ENCODE assay signal across 8 cellular contexts in the genomic region with DNA sequence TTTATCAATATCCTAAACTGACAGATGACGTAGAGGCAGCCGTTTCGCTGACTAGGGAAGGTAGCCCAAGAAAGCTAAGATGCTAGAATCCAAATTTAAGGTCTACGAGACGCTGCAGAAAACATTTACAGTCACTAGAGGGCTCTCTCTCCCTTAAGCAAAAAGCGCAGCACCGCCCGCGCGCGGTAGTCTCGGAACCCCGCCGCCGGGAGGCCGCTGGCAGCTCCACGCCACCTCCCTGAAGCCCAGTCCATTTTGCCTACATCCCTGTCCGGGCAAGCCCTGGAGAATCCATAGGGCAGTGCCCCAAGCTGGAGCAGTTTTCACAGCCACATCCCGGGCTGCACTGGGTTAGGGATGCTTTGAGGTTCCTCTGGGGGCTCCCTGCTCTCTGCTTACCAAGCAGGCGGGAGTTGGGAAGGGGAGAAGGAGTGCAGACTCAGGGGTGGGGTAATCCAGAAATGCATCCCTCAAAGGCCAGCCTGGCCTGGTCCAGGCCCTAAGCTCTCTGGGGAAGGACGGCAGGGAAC. TPM values are rescaled to one million over a fixed set of nuclear protein-coding genes. Genes with fewer than 3 reads are reported as not detected.
DNase-seq lines count a peak whose midpoint lies in the region; ATAC-seq and TF ChIP-seq lines count a peak whose summit lies in the region.

No MANE protein-coding gene starts in this region.

- intact Hi-C loops in head of caudate nucleus (cut with DNase I) (loop anchor here (5.0 kb wide), 1 partner anchor 76 kb away; no protein-coding TSS in a partner anchor), upper lobe of right lung (cut with DNase I) (loop anchor here (5.0 kb wide), 1 partner anchor 96 kb away; no protein-coding TSS in a partner anchor)

- H2AK5ac ChIP-seq in trophoblast cell (ENCODE audit: low read length) = no peak overlapping the region

- H2BK5ac ChIP-seq in trophoblast cell (ENCODE audit: low read depth, low read length, poor library complexity) = no peak overlapping the region

- ATAC-seq in upper lobe of right lung = peak; percentile 86
- ATAC-seq in HG03095 (IDR thresholded peaks at IDR 0.05; ENCODE audit: unreplicated experiment) = no peak

- no peak overlapping the region for H4K91ac ChIP-seq in trophoblast cell (ENCODE audit: low read depth, low read length)

- no peak overlapping the region for H2BK12ac ChIP-seq in trophoblast cell (ENCODE audit: low read length)

- H3K27me3 ChIP-seq in trophoblast cell (ENCODE audit: insufficient read depth, low read length) (peaks cover 45% of the 10 kb centered on the region), upper lobe of right lung (peaks cover 79% of the 10 kb centered on the region)

- H3K14ac ChIP-seq in trophoblast cell (ENCODE audit: low read length) = no peak overlapping the region

- H3K9ac ChIP-seq in SK-N-MC (ENCODE audit: insufficient read length) (no peak overlapping the region), trophoblast cell (ENCODE audit: low read length) (no peak overlapping the region)

- DNase-seq in GM03348 (ENCODE audit: low spot score) (peak; percentile 89), NCI-H1092 treated with DMSO at 0.1 percent for 48 hours (lab: John Stamatoyannopoulos, UW) (peak; percentile 81), SK-N-MC (ENCODE audit: low read depth, low spot score) (peak; percentile 22), head of caudate nucleus (peak; percentile 55 to 92 (median 85)), trophoblast cell (peak; percentile 52 to 84), upper lobe of right lung (peak; percentile 82)

- no peak overlapping the region for H3K4ac ChIP-seq in trophoblast cell (ENCODE audit: low read depth, low read length)

- no CpG with 5 or more reads among the region's 21 CpGs for WGBS in trophoblast cell (ENCODE audit: extremely low coverage, insufficient coverage, insufficient read length)

- no peak overlapping the region for H3K23ac ChIP-seq in trophoblast cell (ENCODE audit: low read length)

- no peak overlapping the region for H3K18ac ChIP-seq in trophoblast cell (ENCODE audit: low read length)

- H2AFZ ChIP-seq in trophoblast cell (ENCODE audit: insufficient read depth, low read length, poor library complexity) = no peak overlapping the region

- H3K4me2 ChIP-seq in trophoblast cell (ENCODE audit: low read length) = peak overlapping the region; percentile 36

- H3K27ac ChIP-seq in SK-N-MC (no peak overlapping the region), trophoblast cell (ENCODE audit: low read depth, low read length) (no peak overlapping the region), upper lobe of right lung (no peak overlapping the region)

- no peak overlapping the region for H4K12ac ChIP-seq in trophoblast cell (ENCODE audit: low read depth, low read length)

- H3K4me3 ChIP-seq in SK-N-MC = peak overlapping the region; percentile 96
- no peak overlapping the region for H3K4me3 ChIP-seq in trophoblast cell (ENCODE audit: low read depth, low read length)
- H3K4me3 ChIP-seq in upper lobe of right lung = no peak overlapping the region

- H3K79me2 ChIP-seq in trophoblast cell (ENCODE audit: control insufficient read depth, insufficient read depth, low read length, poor library complexity) = no peaks in the 10 kb centered on the region

- H3K36me3 ChIP-seq in SK-N-MC (ENCODE audit: insufficient read depth, low read length) = no peaks in the 10 kb centered on the region
- no peaks in the 10 kb centered on the region for H3K36me3 ChIP-seq in trophoblast cell (ENCODE audit: control insufficient read depth in 1 of 2, insufficient read depth in 2 of 2, low read length in 2 of 2)
- no peaks in the 10 kb centered on the region for H3K36me3 ChIP-seq in upper lobe of right lung

- H3K4me1 Mint-ChIP-seq in activated naive CD8-positive, alpha-beta T cell (ENCODE audit: low read depth) = peaks cover 9% of the 10 kb centered on the region

- no peaks in the 10 kb centered on the region for H3K36me3 Mint-ChIP-seq in activated naive CD8-positive, alpha-beta T cell

- peak; percentile 78 for TF ChIP-seq CTCF in upper lobe of right lung (IDR thresholded peaks at IDR 0.05)

- H3K79me1 ChIP-seq in trophoblast cell (ENCODE audit: low read length) = no peaks in the 10 kb centered on the region

- peak overlapping the region; percentile 79 for H3K4me3 Mint-ChIP-seq in activated naive CD8-positive, alpha-beta T cell

- peaks cover 5 to 13% of the 10 kb centered on the region in 2 experiments for H3K4me1 ChIP-seq in trophoblast cell (ENCODE audit: control insufficient read depth in 1 of 2, insufficient read depth in 2 of 2, low read length in 2 of 2)
- peaks cover 29% of the 10 kb centered on the region for H3K4me1 ChIP-seq in upper lobe of right lung

- no peak overlapping the region for H4K8ac ChIP-seq in trophoblast cell (ENCODE audit: low read depth, low read length)

- H3K9me3 ChIP-seq in SK-N-MC (ENCODE audit: low read depth, low read length) (no peaks in the 10 kb centered on the region), trophoblast cell (ENCODE audit: insufficient read depth, low read depth, low read length) (peaks cover 8% of the 10 kb centered on the region), upper lobe of right lung (no peaks in the 10 kb centered on the region)

- no peak overlapping the region for H2BK120ac ChIP-seq in trophoblast cell (ENCODE audit: insufficient read depth, low read length, poor library complexity)

- H3K9me3 Mint-ChIP-seq in activated naive CD8-positive, alpha-beta T cell (ENCODE audit: low read depth) = no peaks in the 10 kb centered on the region

- peaks cover 26% of the 10 kb centered on the region for H3K27me3 Mint-ChIP-seq in activated naive CD8-positive, alpha-beta T cell

- H3K27ac Mint-ChIP-seq in activated naive CD8-positive, alpha-beta T cell = no peak overlapping the region

RNA-seq across cellular contexts. Expression of a gene that starts 1.5 kb away (rescaled TPM):
- 0.05 and 0.06 TPM in 2 replicates for polyA plus RNA-seq in trophoblast cell (2013)
- not detected for total RNA-seq in upper lobe of right lung

Comparison
In these comparisons a context has a peak if more than half of its experiments do, and no peak if none do; other contexts are left out.
1. DNase-seq: peak in every context shown above with its lines; median percentile 89 in GM03348; 85 in head of caudate nucleus; 82 in upper lobe of right lung; 81 in NCI-H1092 treated with DMSO at 0.1 percent for 48 hours; 68 in trophoblast cell; 22 in SK-N-MC.